ENCODE assay signal across 22 cellular contexts in genomic region chr19:55042688-55043087, GRCh38. TPM values are rescaled to one million over a fixed set of nuclear protein-coding genes. Genes with fewer than 3 reads are reported as not detected.
A peak's percentile ranks its signal among the peaks of the same experiment; 100 is the strongest.
DNase-seq lines count a peak whose midpoint lies in the region; ATAC-seq and TF ChIP-seq lines count a peak whose summit lies in the region.
"Had no signal": no experiment of that assay in that cellular context is flagged by ENCODE, and none has a peak within 500 bp of the region (broad histone marks: within the 10 kb centered on the region; RNA-seq: fewer than 3 reads in every experiment).

No MANE protein-coding gene starts in this region.

- H3K27me3 ChIP-seq in DND-41 (ENCODE audit: insufficient read depth, low read length, poor library complexity) (no peaks in the 10 kb centered on the region), mesendoderm (ENCODE audit: insufficient read depth, low read length, poor library complexity) (no peaks in the 10 kb centered on the region), foreskin keratinocyte (no peaks in the 10 kb centered on the region)

- no peak overlapping the region for H4K8ac ChIP-seq in mesendoderm (ENCODE audit: low read depth, low read length)

- H3K9me3 Mint-ChIP-seq in activated CD4-positive, alpha-beta T cell treated with anti-CD3 and anti-CD28 coated beads for 36 hours (ENCODE audit: low read depth), result no peaks in the 10 kb centered on the region
- H3K9me3 Mint-ChIP-seq in activated naive CD8-positive, alpha-beta T cell treated with anti-CD3 and anti-CD28 coated beads for 36 hours, result no peaks in the 10 kb centered on the region
- no peaks in the 10 kb centered on the region for H3K9me3 Mint-ChIP-seq in natural killer cell
- H3K9me3 Mint-ChIP-seq: type B pancreatic cell had no signal

- H4K5ac ChIP-seq in mesendoderm (ENCODE audit: low read length), result no peak overlapping the region

- H3K9me3 ChIP-seq in DND-41 (ENCODE audit: insufficient read depth, low read length, severe bottlenecking), result no peaks in the 10 kb centered on the region
- H3K9me3 ChIP-seq: SK-N-SH had no signal

- H3K23ac ChIP-seq in mesendoderm (ENCODE audit: low read length), result no peak overlapping the region

- peaks cover 31% of the 10 kb centered on the region for H3K36me3 ChIP-seq in DND-41 (ENCODE audit: insufficient read depth, low read length)
- H3K36me3 ChIP-seq in mesendoderm (ENCODE audit: control insufficient read depth, insufficient read depth, low read length), result peaks cover 8% of the 10 kb centered on the region

- no CpG with 5 or more reads among the region's 11 CpGs for WGBS in mesendoderm (ENCODE audit: extremely low coverage, insufficient coverage, low lambda C conversion rate)

- CTCF ChIA-PET in activated CD4-positive, alpha-beta T cell treated with anti-CD3 and anti-CD28 coated beads for 36 hours (lab: Charles Lee), result no interaction called here

- peaks cover 2% of the 10 kb centered on the region for H3K79me1 ChIP-seq in mesendoderm (ENCODE audit: low read length)

- peaks cover 19% of the 10 kb centered on the region for H3K4me1 Mint-ChIP-seq in activated CD4-positive, alpha-beta T cell treated with anti-CD3 and anti-CD28 coated beads for 36 hours
- peaks cover 25% of the 10 kb centered on the region for H3K4me1 Mint-ChIP-seq in activated naive CD8-positive, alpha-beta T cell treated with anti-CD3 and anti-CD28 coated beads for 36 hours
- H3K4me1 Mint-ChIP-seq in natural killer cell, result peaks cover 17 to 24% of the 10 kb centered on the region in 2 donors

- H2BK15ac ChIP-seq in mesendoderm (replicated peaks; ENCODE audit: low read depth), result no peak overlapping the region

- no peak for TF ChIP-seq CTCF in DND-41 (IDR thresholded peaks at IDR 0.05; ENCODE audit: borderline replicate concordance, extremely low read depth, low read length, poor library complexity, severe bottlenecking)
- TF ChIP-seq CTCF in natural killer cell (IDR thresholded peaks at IDR 0.05), result no peak
- no peak for TF ChIP-seq CTCF in foreskin keratinocyte (conservative IDR thresholded peaks at IDR 0.05)

- H3K4me3 ChIP-seq in DND-41 (ENCODE audit: low read depth in 1 of 2, low read length in 2 of 2) (no peak overlapping the region), mesendoderm (ENCODE audit: low read length) (no peak overlapping the region)

- H3K27ac Mint-ChIP-seq in activated CD4-positive, alpha-beta T cell treated with anti-CD3 and anti-CD28 coated beads for 36 hours, result peak overlapping the region; percentile 65
- peak overlapping the region; percentile 88 for H3K27ac Mint-ChIP-seq in activated naive CD8-positive, alpha-beta T cell treated with anti-CD3 and anti-CD28 coated beads for 36 hours
- H3K27ac Mint-ChIP-seq in natural killer cell, result peak overlapping the region; percentile 79
- H3K27ac Mint-ChIP-seq: type B pancreatic cell had no signal

- H3K27me3 Mint-ChIP-seq in activated CD4-positive, alpha-beta T cell treated with anti-CD3 and anti-CD28 coated beads for 36 hours, result no peaks in the 10 kb centered on the region
- H3K27me3 Mint-ChIP-seq in activated naive CD8-positive, alpha-beta T cell treated with anti-CD3 and anti-CD28 coated beads for 36 hours, result no peaks in the 10 kb centered on the region
- H3K27me3 Mint-ChIP-seq in natural killer cell (ENCODE audit: low read depth in 2 of 2), result no peaks in the 10 kb centered on the region
- H3K27me3 Mint-ChIP-seq: type B pancreatic cell had no signal

- no peak overlapping the region for H3K4ac ChIP-seq in mesendoderm (ENCODE audit: low read depth, low read length)

- no peak overlapping the region for H2AK5ac ChIP-seq in mesendoderm (ENCODE audit: low read length)

- peaks cover 24% of the 10 kb centered on the region for H3K4me1 ChIP-seq in DND-41 (ENCODE audit: insufficient read depth, low read length)
- no peaks in the 10 kb centered on the region for H3K4me1 ChIP-seq in mesendoderm (ENCODE audit: control insufficient read depth, low read depth, low read length)
- no peaks in the 10 kb centered on the region for H3K4me1 ChIP-seq in foreskin keratinocyte

- H3K79me2 ChIP-seq in DND-41 (ENCODE audit: insufficient read depth, low read length), result peaks cover 11% of the 10 kb centered on the region
- no peaks in the 10 kb centered on the region for H3K79me2 ChIP-seq in mesendoderm (ENCODE audit: control insufficient read depth, insufficient read depth, low read length)

- peak overlapping the region; percentile 41 for H3K4me3 Mint-ChIP-seq in activated CD4-positive, alpha-beta T cell treated with anti-CD3 and anti-CD28 coated beads for 36 hours
- H3K4me3 Mint-ChIP-seq in activated naive CD8-positive, alpha-beta T cell treated with anti-CD3 and anti-CD28 coated beads for 36 hours, result peak overlapping the region; percentile 56
- H3K4me3 Mint-ChIP-seq in natural killer cell, result peak overlapping the region; percentile 87
- H3K4me3 Mint-ChIP-seq: type B pancreatic cell had no signal

- DNase-seq in activated CD4-positive, alpha-beta T cell treated with anti-CD3 and anti-CD28 coated beads for 36 hours, result no peak
- no peak for DNase-seq in activated CD4-positive, alpha-beta T cell treated with anti-CD3 and anti-CD28 coated beads for 1 hour
- DNase-seq in DND-41 (no peak), natural killer cell (no peak), NOMO-1 treated with DMSO at 0.1 percent for 48 hours (lab: John Stamatoyannopoulos, UW; ENCODE audit: unreplicated experiment) (no peak), mesendoderm (no peak), foreskin keratinocyte (no peak)
- no peak for DNase-seq in activated naive CD8-positive, alpha-beta T cell treated with anti-CD3 and anti-CD28 coated beads for 36 hours
- DNase-seq: activated CD4-positive, CD25-positive, alpha-beta regulatory T cell treated with anti-CD3 and anti-CD28 coated beads, Interleukin-2, amount 50 U/mL, for 72 hours; amygdala; dermis blood vessel endothelial cell; IMR-90; left ventricle myocardium superior; NCI-H2171; NCI-H526; SK-N-SH; small intestine had no signal

- no peak overlapping the region for H2BK120ac ChIP-seq in mesendoderm (ENCODE audit: low read depth, low read length)

- H2AFZ ChIP-seq in DND-41 (ENCODE audit: low read depth, low read length), result no peak overlapping the region

- H3K36me3 Mint-ChIP-seq in activated CD4-positive, alpha-beta T cell treated with anti-CD3 and anti-CD28 coated beads for 36 hours (ENCODE audit: low read depth), result peaks cover 28% of the 10 kb centered on the region
- H3K36me3 Mint-ChIP-seq in activated naive CD8-positive, alpha-beta T cell treated with anti-CD3 and anti-CD28 coated beads for 36 hours, result peaks cover 48% of the 10 kb centered on the region
- no peaks in the 10 kb centered on the region for H3K36me3 Mint-ChIP-seq in natural killer cell

- no peak overlapping the region for H3K18ac ChIP-seq in mesendoderm (ENCODE audit: low read length)

- H3K9ac ChIP-seq in DND-41 (ENCODE audit: low read depth, low read length), result no peak overlapping the region; the same call in 1 of the 2 replicates
- no peak overlapping the region for H3K9ac ChIP-seq in mesendoderm (ENCODE audit: low read length)
- H3K9ac ChIP-seq: SK-N-SH had no signal

- H3K27ac ChIP-seq in DND-41 (ENCODE audit: low read length) (peak overlapping the region; percentile 68), mesendoderm (ENCODE audit: low read depth, low read length) (no peak overlapping the region), foreskin keratinocyte (no peak overlapping the region)
- H3K27ac ChIP-seq: epithelial cell of prostate, RWPE1 had no signal

- H3K56ac ChIP-seq in mesendoderm (ENCODE audit: low read length), result no peak overlapping the region

- intact Hi-C loops in activated CD4-positive, alpha-beta T cell treated with anti-CD3 and anti-CD28 coated beads for 36 hours (cut with DNase I, micrococcal nuclease), result no loop called here
- intact Hi-C loops in natural killer cell (cut with micrococcal nuclease), result no loop called here

- no peak for ATAC-seq in activated CD4-positive, alpha-beta T cell treated with anti-CD3 and anti-CD28 coated beads for 36 hours
- ATAC-seq in DND-41 (ENCODE audit: insufficient read depth, low read depth) (no peak), natural killer cell (no peak), foreskin keratinocyte (no peak)

- H2BK5ac ChIP-seq in mesendoderm (ENCODE audit: low read length), result no peak overlapping the region

- H3K4me2 ChIP-seq in DND-41 (ENCODE audit: insufficient read depth, low read length) (peak overlapping the region; percentile 57), mesendoderm (ENCODE audit: low read length) (no peak overlapping the region)
- H3K4me2 ChIP-seq: SK-N-SH had no signal

- POLR2A ChIA-PET in activated CD4-positive, alpha-beta T cell treated with anti-CD3 and anti-CD28 coated beads for 36 hours (lab: Charles Lee), result interaction anchor here (0.6 kb wide), 1 partner anchor 369 kb away, joined by 4 read pairs; no protein-coding TSS in a partner anchor

- peaks cover 27% of the 10 kb centered on the region for H4K20me1 ChIP-seq in DND-41 (ENCODE audit: insufficient read depth, low read length)

RNA-seq across cellular contexts. Expression of gene GP6, which starts 4.6 kb away (rescaled TPM):
- under 1 TPM in 1 of 2 experiments, not detected in 1; 0.09 TPM for total RNA-seq in activated CD4-positive, alpha-beta T cell treated with anti-CD3 and anti-CD28 coated beads for 36 hours
- not detected for total RNA-seq in activated naive CD8-positive, alpha-beta T cell treated with anti-CD3 and anti-CD28 coated beads for 36 hours
- total RNA-seq in natural killer cell (1 to 10 TPM in 2 of 3 donors, under 1 TPM in 1; 0.95 to 3.3 (median 2.3) TPM), foreskin keratinocyte (0.07 TPM in 1 of 2 replicates, not detected in the other)
- polyA plus RNA-seq in mesendoderm (2013, experiment 1 of 2), result 0.10 TPM
- 0.04 TPM for polyA plus RNA-seq in mesendoderm (2013, experiment 2 of 2)
- 0.02 and 0.12 TPM in 2 replicates for polyA plus RNA-seq in foreskin keratinocyte
- total RNA-seq: dermis blood vessel endothelial cell, fibroblast of villous mesenchyme, G401, IMR-90, left ventricle myocardium superior had no signal

RNA-seq across cellular contexts. Expression of gene RDH13, which starts 20.3 kb away (rescaled TPM):
- 10 to 100 TPM; 11.9 to 12.8 TPM for total RNA-seq in activated CD4-positive, alpha-beta T cell treated with anti-CD3 and anti-CD28 coated beads for 36 hours
- total RNA-seq in activated naive CD8-positive, alpha-beta T cell treated with anti-CD3 and anti-CD28 coated beads for 36 hours, result 10 to 100 TPM; 21.7 to 24.0 TPM
- total RNA-seq in natural killer cell (10 to 100 TPM; 18.2 to 25.3 (median 19.3) TPM), foreskin keratinocyte (12.4 and 17.2 TPM in 2 replicates)
- polyA plus RNA-seq in mesendoderm (2013, experiment 1 of 2), result 14.3 TPM
- polyA plus RNA-seq in mesendoderm (2013, experiment 2 of 2), result 14.3 TPM
- polyA plus RNA-seq in foreskin keratinocyte, result 9.6 and 13.7 TPM in 2 replicates

RNA-seq across cellular contexts. Expression of gene EPS8L1, which starts 33.0 kb away (rescaled TPM):
- total RNA-seq in activated CD4-positive, alpha-beta T cell treated with anti-CD3 and anti-CD28 coated beads for 36 hours, result 1 to 10 TPM; 2.2 to 2.3 TPM
- total RNA-seq in activated naive CD8-positive, alpha-beta T cell treated with anti-CD3 and anti-CD28 coated beads for 36 hours, result 1 to 10 TPM; 1.3 to 1.5 TPM
- total RNA-seq in natural killer cell, result 10 to 100 TPM in 1 of 3 donors, 1 to 10 TPM in 2; 8.8 to 15.7 (median 10.0) TPM
- 13.8 TPM for polyA plus RNA-seq in mesendoderm (2013, experiment 1 of 2)
- 11.6 TPM for polyA plus RNA-seq in mesendoderm (2013, experiment 2 of 2)
- total RNA-seq in foreskin keratinocyte, result 16.6 and 30.2 TPM in 2 replicates
- polyA plus RNA-seq in foreskin keratinocyte, result 18.7 and 29.0 TPM in 2 replicates
